9 cellular contexts compared by ENCODE assay signal in genomic region chr19:1882786-1883692, GRCh38. TPM values are rescaled to one million over a fixed set of nuclear protein-coding genes. Genes with fewer than 3 reads are reported as not detected.
A peak's percentile ranks its signal among the peaks of the same experiment; 100 is the strongest.
DNase-seq lines count a peak whose midpoint lies in the region; ATAC-seq and TF ChIP-seq lines count a peak whose summit lies in the region.
"Had no signal": no experiment of that assay in that cellular context is flagged by ENCODE, and none has a peak within 500 bp of the region (broad histone marks: within the 10 kb centered on the region; RNA-seq: fewer than 3 reads in every experiment).

No MANE protein-coding gene starts in this region.

- H4K91ac ChIP-seq in mesenchymal stem cell (ENCODE audit: low read length) = peak overlapping the region; percentile 7

- H2BK120ac ChIP-seq in mesenchymal stem cell (ENCODE audit: low read depth, low read length) = no peak overlapping the region

- no peak overlapping the region for H2AK5ac ChIP-seq in mesenchymal stem cell (ENCODE audit: low read length, severe bottlenecking)

- peaks cover 3% of the 10 kb centered on the region for H3K36me3 Mint-ChIP-seq in activated naive CD4-positive, alpha-beta T cell treated with anti-CD3 and anti-CD28 coated beads, Interleukin-2, amount 50 U/mL, for 24 hours

- H3K27ac Mint-ChIP-seq in activated naive CD4-positive, alpha-beta T cell treated with anti-CD3 and anti-CD28 coated beads, Interleukin-2, amount 50 U/mL, for 24 hours = peak overlapping the region; percentile 99

- H3K4me2 ChIP-seq in mesenchymal stem cell (ENCODE audit: low read length, poor library complexity, severe bottlenecking) = peak overlapping the region; percentile 68

- intact Hi-C loops in upper lobe of right lung (cut with DNase I) = no loop called here

- H3K9me3 ChIP-seq in mesenchymal stem cell (ENCODE audit: control insufficient read depth, low read length) (no peaks in the 10 kb centered on the region), upper lobe of right lung (no peaks in the 10 kb centered on the region)

- H2AFZ ChIP-seq in mesenchymal stem cell (ENCODE audit: low read depth, low read length) = no peak overlapping the region

- 84% methylated on average over 22 of the region's 25 CpGs for WGBS in mesenchymal stem cell

- H3K36me3 ChIP-seq in brain microvascular endothelial cell (replicated peaks) (no peaks in the 10 kb centered on the region), mesenchymal stem cell (ENCODE audit: control insufficient read depth in 1 of 2, insufficient read depth in 2 of 2, low read depth in 1 of 2, low read length in 2 of 2) (peaks cover 0 to 34% of the 10 kb centered on the region in 2 experiments), upper lobe of right lung (no peaks in the 10 kb centered on the region)

- H2BK15ac ChIP-seq in mesenchymal stem cell (ENCODE audit: low read depth, poor library complexity, severe bottlenecking) = no peak overlapping the region

- no peak overlapping the region for H2BK5ac ChIP-seq in mesenchymal stem cell (ENCODE audit: low read depth, low read length, poor library complexity, severe bottlenecking)

- H3K14ac ChIP-seq in mesenchymal stem cell (ENCODE audit: low read length in 2 of 2) = peak overlapping the region in 1 of 2 experiments; percentile 4

- H3K27me3 Mint-ChIP-seq in activated naive CD4-positive, alpha-beta T cell treated with anti-CD3 and anti-CD28 coated beads, Interleukin-2, amount 50 U/mL, for 24 hours = no peaks in the 10 kb centered on the region

- H3K9me3 Mint-ChIP-seq in activated naive CD4-positive, alpha-beta T cell treated with anti-CD3 and anti-CD28 coated beads, Interleukin-2, amount 50 U/mL, for 24 hours = no peaks in the 10 kb centered on the region

- H3K9ac ChIP-seq in mesenchymal stem cell (ENCODE audit: low read length) = peak overlapping the region; percentile 94

- H3K4me1 Mint-ChIP-seq in activated naive CD4-positive, alpha-beta T cell treated with anti-CD3 and anti-CD28 coated beads, Interleukin-2, amount 50 U/mL, for 24 hours = peaks cover 28% of the 10 kb centered on the region

- H3K4ac ChIP-seq in mesenchymal stem cell (ENCODE audit: low read depth in 1 of 2, low read length in 2 of 2) = peak overlapping the region in 1 of 2 experiments; percentile 25

- DNase-seq in activated naive CD4-positive, alpha-beta T cell treated with anti-CD3 and anti-CD28 coated beads, Interleukin-2, amount 50 U/mL, for 16 hours = no peak
- DNase-seq in brain microvascular endothelial cell (no peak), mesenchymal stem cell (no peak), upper lobe of right lung (no peak), NCI-H748 (lab: John Stamatoyannopoulos, UW; ENCODE audit: unreplicated experiment) (no peak), NCI-H748 treated with DMSO at 0.1 percent for 48 hours (lab: John Stamatoyannopoulos, UW) (no peak), hippocampal formation (lab: John Stamatoyannopoulos, UW) (no peak)
- DNase-seq: NCI-H774 had no signal

- H2BK12ac ChIP-seq in mesenchymal stem cell (ENCODE audit: low read length in 2 of 2) = no peak overlapping the region

- H3K23ac ChIP-seq in mesenchymal stem cell (ENCODE audit: low read length in 2 of 2) = no peak overlapping the region

- in situ Hi-C loops in brain microvascular endothelial cell (cut with HindIII; ENCODE audit: low pct_ligation_motif_present, low sequenced_read_pairs) = no loop called here

- H3K79me1 ChIP-seq in mesenchymal stem cell (replicated peaks; ENCODE audit: low read length, poor library complexity, severe bottlenecking) = peaks cover 9% of the 10 kb centered on the region

- H3K4me3 ChIP-seq in brain microvascular endothelial cell (ENCODE audit: low read depth, low read length) (peak overlapping the region; percentile 5), mesenchymal stem cell (ENCODE audit: insufficient read depth in 1 of 2, low read depth in 1 of 2, low read length in 2 of 2) (peak overlapping the region; percentile 11 to 91), upper lobe of right lung (peak overlapping the region; percentile 86)

- peak overlapping the region; percentile 100 for H3K4me3 Mint-ChIP-seq in activated naive CD4-positive, alpha-beta T cell treated with anti-CD3 and anti-CD28 coated beads, Interleukin-2, amount 50 U/mL, for 24 hours

- H3K27ac ChIP-seq in brain microvascular endothelial cell (no peak overlapping the region), mesenchymal stem cell (ENCODE audit: low read length, poor library complexity, severe bottlenecking) (no peak overlapping the region), upper lobe of right lung (peak overlapping the region; percentile 70)

- H3K27me3 ChIP-seq in brain microvascular endothelial cell (replicated peaks) (no peaks in the 10 kb centered on the region), mesenchymal stem cell (ENCODE audit: control insufficient read depth in 1 of 2, insufficient read depth in 1 of 2, low read length in 2 of 2) (no peaks in the 10 kb centered on the region), upper lobe of right lung (no peaks in the 10 kb centered on the region)

- TF ChIP-seq CTCF in brain microvascular endothelial cell (IDR thresholded peaks at IDR 0.05; ENCODE audit: low read depth, low read length, missing control alignments) (no peak), upper lobe of right lung (IDR thresholded peaks at IDR 0.05) (no peak)

- H3K18ac ChIP-seq in mesenchymal stem cell (ENCODE audit: low read depth in 1 of 2, low read length in 2 of 2) = no peak overlapping the region

- no peak for ATAC-seq in upper lobe of right lung

- no peak overlapping the region for H4K8ac ChIP-seq in mesenchymal stem cell (ENCODE audit: low read length)

- H3K4me1 ChIP-seq in mesenchymal stem cell (ENCODE audit: control insufficient read depth, insufficient read depth, low read depth, low read length) (peaks cover 29% of the 10 kb centered on the region), upper lobe of right lung (peaks cover 35% of the 10 kb centered on the region)

RNA-seq across cellular contexts. Expression of gene ABHD17A, which starts 2.3 kb away (rescaled TPM):
- polyA plus RNA-seq in mesenchymal stem cell (2013, experiment 1 of 2) = 60.5 TPM
- 60.5 TPM for polyA plus RNA-seq in mesenchymal stem cell (2013, experiment 2 of 2)
- total RNA-seq in upper lobe of right lung = 76.1 TPM

RNA-seq across cellular contexts. Expression of gene KLF16, which starts 19.7 kb away (rescaled TPM):
- polyA plus RNA-seq in mesenchymal stem cell (2013, experiment 1 of 2) = 25.8 TPM
- 28.0 TPM for polyA plus RNA-seq in mesenchymal stem cell (2013, experiment 2 of 2)
- 28.0 TPM for total RNA-seq in upper lobe of right lung

RNA-seq across cellular contexts. Expression of gene ADAT3, which starts 22.2 kb away (rescaled TPM):
- polyA plus RNA-seq in mesenchymal stem cell (2013, experiment 1 of 2) = 4.9 TPM
- polyA plus RNA-seq in mesenchymal stem cell (2013, experiment 2 of 2) = 4.9 TPM
- 6.3 TPM for total RNA-seq in upper lobe of right lung

RNA-seq across cellular contexts. Expression of gene SCAMP4, which starts 22.2 kb away (rescaled TPM):
- polyA plus RNA-seq in mesenchymal stem cell (2013, experiment 1 of 2) = 66.6 TPM
- 67.9 TPM for polyA plus RNA-seq in mesenchymal stem cell (2013, experiment 2 of 2)
- total RNA-seq in upper lobe of right lung = 73.2 TPM

RNA-seq across cellular contexts. Expression of gene REXO1, which starts 34.8 kb away (rescaled TPM):
- 16.0 TPM for polyA plus RNA-seq in mesenchymal stem cell (2013, experiment 1 of 2)
- 14.2 TPM for polyA plus RNA-seq in mesenchymal stem cell (2013, experiment 2 of 2)
- 37.2 TPM for total RNA-seq in upper lobe of right lung

Comparison
In these comparisons a context has a peak if more than half of its experiments do, and no peak if none do; other contexts are left out.
1. H3K4me3 ChIP-seq: peak in every context shown above with its lines; median percentile 86 in upper lobe of right lung; 51 in mesenchymal stem cell; 5 in brain microvascular endothelial cell.